Comparison of ENCODE assay signal across 7 cellular contexts in genomic region chr12:14256139-14256538, GRCh38.
DNase-seq lines count a peak whose midpoint lies in the region; ATAC-seq and TF ChIP-seq lines count a peak whose summit lies in the region.

No MANE protein-coding gene starts in this region.

- H3K9me2 ChIP-seq in hepatocyte (replicated peaks; ENCODE audit: insufficient read depth), result no peaks in the 10 kb centered on the region
- no peaks in the 10 kb centered on the region for H3K9me2 ChIP-seq in MM.1S (replicated peaks; ENCODE audit: insufficient read depth, low read length)

- in situ Hi-C loops in GM13977 (cut with MboI; ENCODE audit: low pct_unique_long_range_greater_than_20kb, low sequenced_read_pairs, unreplicated experiment), result loop anchor here (10.0 kb wide), 1 partner anchor 109 kb away; the partner anchor contains the start of gene ATF7IP

- TF ChIP-seq CTCF in NB4 (IDR thresholded peaks at IDR 0.05; ENCODE audit: low read depth, low read length), result no peak
- TF ChIP-seq CTCF in hepatocyte (IDR thresholded peaks at IDR 0.05; ENCODE audit: poor library complexity), result no peak
- no peak for TF ChIP-seq CTCF in GM13977 (IDR thresholded peaks at IDR 0.05; ENCODE audit: extremely low read depth, insufficient read depth, missing control alignments)
- TF ChIP-seq CTCF in MM.1S (IDR thresholded peaks at IDR 0.05; ENCODE audit: low read length), result no peak

- no peaks in the 10 kb centered on the region for H3K36me3 ChIP-seq in hepatocyte (replicated peaks; ENCODE audit: insufficient read depth, low read depth)
- no peaks in the 10 kb centered on the region for H3K36me3 ChIP-seq in MM.1S (replicated peaks; ENCODE audit: insufficient read depth, low read length)

- no peaks in the 10 kb centered on the region for H4K20me1 ChIP-seq in hepatocyte (ENCODE audit: insufficient read depth, poor library complexity, severe bottlenecking)
- H4K20me1 ChIP-seq in MM.1S (ENCODE audit: insufficient read depth, low read length), result no peaks in the 10 kb centered on the region

- H3K79me2 ChIP-seq in hepatocyte (no peaks in the 10 kb centered on the region), MM.1S (ENCODE audit: low read length) (no peaks in the 10 kb centered on the region)

- DNase-seq in NB4 (ENCODE audit: low read depth) (peak; percentile 36), hepatocyte (ENCODE audit: low spot score) (no peak), stromal cell of bone marrow (ENCODE audit: low read depth) (peak; percentile 41), GM13977 (ENCODE audit: low spot score) (no peak), MM.1S (no peak)
- DNase-seq in activated CD8-positive, alpha-beta memory T cell treated with anti-CD3 and anti-CD28 coated beads, Interleukin-2, amount 50 U/mL, for 4 hours, result peak; percentile 38

- no peak overlapping the region for H3K9ac ChIP-seq in MM.1S (ENCODE audit: low read length)

- H3K27ac ChIP-seq in hepatocyte (peak overlapping the region; percentile 94), MM.1S (ENCODE audit: low read length) (no peak overlapping the region)

- no peak for ATAC-seq in HG03135 (IDR thresholded peaks at IDR 0.05; ENCODE audit: unreplicated experiment)

- H3K4me3 ChIP-seq in NB4 (ENCODE audit: low read depth, low read length) (no peak overlapping the region), hepatocyte (no peak overlapping the region), MM.1S (ENCODE audit: low read length) (no peak overlapping the region)

- peaks cover 31% of the 10 kb centered on the region for H3K4me1 ChIP-seq in hepatocyte (ENCODE audit: insufficient read depth)
- H3K4me1 ChIP-seq in MM.1S (ENCODE audit: low read length), result peaks cover 14% of the 10 kb centered on the region

- WGBS in hepatocyte (ENCODE audit: low lambda C conversion rate, missing lambda C conversion rate), result 78% methylated on average over 6 of the region's 6 CpGs

- H2AFZ ChIP-seq in hepatocyte, result peak overlapping the region; percentile 22
- H2AFZ ChIP-seq in MM.1S (ENCODE audit: low read length), result no peak overlapping the region

- H3K9me3 ChIP-seq in hepatocyte (ENCODE audit: low read depth) (no peaks in the 10 kb centered on the region), MM.1S (replicated peaks; ENCODE audit: insufficient read depth, low read length) (no peaks in the 10 kb centered on the region)

- H3K4me2 ChIP-seq in hepatocyte (no peak overlapping the region), MM.1S (ENCODE audit: low read depth, low read length) (no peak overlapping the region)

- TF ChIP-seq POLR2A in NB4 (IDR thresholded peaks at IDR 0.05; ENCODE audit: extremely low read depth, insufficient read length), result no peak

- 0 out of 2 replicates have a peak, but pooled peaks cover 7% of the 10 kb centered on the region for H3F3A ChIP-seq in MM.1S (ENCODE audit: insufficient read depth, low read length)

- H3K27me3 ChIP-seq in hepatocyte (no peaks in the 10 kb centered on the region), MM.1S (replicated peaks; ENCODE audit: insufficient read depth, low read length) (no peaks in the 10 kb centered on the region)

Comparison
In these comparisons a context has a peak if more than half of its experiments do, and no peak if none do; other contexts are left out.
1. DNase-seq: peak in NB4 (single experiment), activated CD8-positive, alpha-beta memory T cell treated with anti-CD3 and anti-CD28 coated beads, Interleukin-2, amount 50 U/mL, for 4 hours (single experiment) and stromal cell of bone marrow (single experiment); none in hepatocyte (single experiment), GM13977 (single experiment) and MM.1S (single experiment).